Comparison of ENCODE assay signal across 1 cellular context in genomic region chr1:161201828-161202712, GRCh38.
TF ChIP-seq lines count a peak whose summit lies in the region.

Gene NDUFS2, plus strand, starts transcription at chr1:161202367. Its CDS starts 19 bp downstream, at chr1:161202386.

TF ChIP-seq in HEK293, 187 proteins besides CTCF, POLR2A, EP300 and RAD21 (continued from another document and continues in another):
- TF ChIP-seq PATZ1 (tag by site-specific recombination; IDR thresholded peaks at IDR 0.05) (peak; percentile 31; the same call in 1 of the 2 replicates), EGR2 (tag by site-specific recombination; IDR thresholded peaks at IDR 0.05; ENCODE audit: low read depth) (peak; percentile 69), ZNF426 (tag by site-specific recombination; IDR thresholded peaks at IDR 0.05) (no peak), ZNF341 (tag by site-specific recombination; IDR thresholded peaks at IDR 0.05; ENCODE audit: low read depth) (peak; percentile 93), ZNF629 (tag by site-specific recombination; IDR thresholded peaks at IDR 0.05) (peak; percentile 85), ZBTB1 (tag by site-specific recombination; IDR thresholded peaks at IDR 0.05) (no peak), ZNF488 (tag by site-specific recombination; IDR thresholded peaks at IDR 0.05) (no peak), SETDB1 (IDR thresholded peaks at IDR 0.05; ENCODE audit: insufficient read length, low read length) (no peak), ZNF138 (tag by site-specific recombination; IDR thresholded peaks at IDR 0.05; ENCODE audit: borderline replicate concordance) (no peak), ZNF155 (tag by site-specific recombination; IDR thresholded peaks at IDR 0.05) (no peak), ZNF654 (tag by site-specific recombination; IDR thresholded peaks at IDR 0.05; ENCODE audit: low read depth) (no peak), SP7 (tag by site-specific recombination; IDR thresholded peaks at IDR 0.05) (peak; percentile 31; the same call in 1 of the 2 replicates), ZNF16 (tag by site-specific recombination; IDR thresholded peaks at IDR 0.05; ENCODE audit: low read depth) (no peak), ZBTB48 (tag by site-specific recombination; IDR thresholded peaks at IDR 0.05) (no peak), YY2 (tag by site-specific recombination; IDR thresholded peaks at IDR 0.05) (peak; percentile 97), ZNF580 (tag by site-specific recombination; IDR thresholded peaks at IDR 0.05) (peak; percentile 84), KLF17 (tag by site-specific recombination; IDR thresholded peaks at IDR 0.05) (no peak), HOXD13 (CRISPR knock-in tag; IDR thresholded peaks at IDR 0.05; ENCODE audit: borderline replicate concordance) (no peak), KLF1 (tag by site-specific recombination; IDR thresholded peaks at IDR 0.05) (0 out of 2 replicates have a peak, but pooled peaks have one; percentile 9), ZNF518A (tag by site-specific recombination; conservative IDR thresholded peaks at IDR 0.05; ENCODE audit: low read depth) (peak; percentile 75), KLF16 (tag by site-specific recombination; IDR thresholded peaks at IDR 0.05) (no peak), ZNF626 (tag by site-specific recombination; IDR thresholded peaks at IDR 0.05) (no peak), ZNF548 (tag by site-specific recombination; IDR thresholded peaks at IDR 0.05) (no peak), ZNF571 (tag by site-specific recombination; IDR thresholded peaks at IDR 0.05) (no peak), BCL11B (tag by site-specific recombination; IDR thresholded peaks at IDR 0.05; ENCODE audit: low read depth) (no peak), ZNF362 (tag by site-specific recombination; IDR thresholded peaks at IDR 0.05) (no peak), MZF1 (tag by site-specific recombination; IDR thresholded peaks at IDR 0.05; ENCODE audit: borderline replicate concordance) (no peak), ZNF416 (tag by site-specific recombination; IDR thresholded peaks at IDR 0.05) (no peak), HOXA7 (CRISPR knock-in tag; IDR thresholded peaks at IDR 0.05; ENCODE audit: borderline replicate concordance) (no peak), ZNF529 (tag by site-specific recombination; IDR thresholded peaks at IDR 0.05; ENCODE audit: insufficient replicate concordance) (no peak), PRDM1 (tag by site-specific recombination; IDR thresholded peaks at IDR 0.05) (no peak), ZNF140 (tag by site-specific recombination; IDR thresholded peaks at IDR 0.05) (no peak), INSM2 (tag by site-specific recombination; IDR thresholded peaks at IDR 0.05) (no peak), ZNF701 (tag by site-specific recombination; IDR thresholded peaks at IDR 0.05) (no peak), ZNF624 (tag by site-specific recombination; IDR thresholded peaks at IDR 0.05) (no peak), ZNF335 (tag by site-specific recombination; conservative IDR thresholded peaks at IDR 0.05) (peak; percentile 99), SALL2 (tag by site-specific recombination; IDR thresholded peaks at IDR 0.05; ENCODE audit: borderline replicate concordance) (no peak), ZNF692 (tag by site-specific recombination; IDR thresholded peaks at IDR 0.05) (0 out of 2 replicates have a peak, but pooled peaks have one; percentile 47), IKZF3 (tag by site-specific recombination; IDR thresholded peaks at IDR 0.05) (peak; percentile 93), FEZF1 (tag by site-specific recombination; IDR thresholded peaks at IDR 0.05) (no peak), ZNF114 (tag by site-specific recombination; IDR thresholded peaks at IDR 0.05) (no peak), ZNF280D (tag by site-specific recombination; IDR thresholded peaks at IDR 0.05) (no peak), ZBTB11 (tag by site-specific recombination; conservative IDR thresholded peaks at IDR 0.05; ENCODE audit: low read depth) (peak; percentile 92)
